Comparison of ENCODE assay signal across 8 cellular contexts in genomic region chr6:96542702-96543101, GRCh38. TPM values are rescaled to one million over a fixed set of nuclear protein-coding genes. Genes with fewer than 3 reads are reported as not detected.
DNase-seq lines count a peak whose midpoint lies in the region; ATAC-seq and TF ChIP-seq lines count a peak whose summit lies in the region.

No MANE protein-coding gene starts in this region.

- H3K4me3 ChIP-seq in heart right ventricle, result no peak overlapping the region
- no peak overlapping the region for H3K4me3 ChIP-seq in right cardiac atrium (ENCODE audit: low read length)
- no peak overlapping the region for H3K4me3 ChIP-seq in KMS-11 (IDR thresholded peaks at IDR 0.05; ENCODE audit: insufficient read depth, low read depth, low read length)

- H3K27ac Mint-ChIP-seq in brain (no peak overlapping the region), type B pancreatic cell (no peak overlapping the region)
- H3K27ac Mint-ChIP-seq in activated naive CD8-positive, alpha-beta T cell treated with anti-CD3 and anti-CD28 coated beads for 36 hours, result no peak overlapping the region

- H3K27ac ChIP-seq in heart right ventricle (no peak overlapping the region), right cardiac atrium (ENCODE audit: low read length) (no peak overlapping the region), KMS-11 (no peak overlapping the region)

- H3K4me3 Mint-ChIP-seq in brain (no peak overlapping the region), type B pancreatic cell (no peak overlapping the region)
- H3K4me3 Mint-ChIP-seq in activated naive CD8-positive, alpha-beta T cell treated with anti-CD3 and anti-CD28 coated beads for 36 hours, result no peak overlapping the region

- H3K9me3 Mint-ChIP-seq in brain (no peaks in the 10 kb centered on the region), type B pancreatic cell (no peaks in the 10 kb centered on the region)
- H3K9me3 Mint-ChIP-seq in activated naive CD8-positive, alpha-beta T cell treated with anti-CD3 and anti-CD28 coated beads for 36 hours, result no peaks in the 10 kb centered on the region

- peaks cover 68% of the 10 kb centered on the region for H3K36me3 Mint-ChIP-seq in brain
- H3K36me3 Mint-ChIP-seq in type B pancreatic cell, result peaks cover 43% of the 10 kb centered on the region
- H3K36me3 Mint-ChIP-seq in activated naive CD8-positive, alpha-beta T cell treated with anti-CD3 and anti-CD28 coated beads for 36 hours, result peaks cover 26% of the 10 kb centered on the region

- H3K4me1 Mint-ChIP-seq in brain, result no peaks in the 10 kb centered on the region
- H3K4me1 Mint-ChIP-seq in type B pancreatic cell (ENCODE audit: unreplicated experiment), result no peaks in the 10 kb centered on the region
- H3K4me1 Mint-ChIP-seq in activated naive CD8-positive, alpha-beta T cell treated with anti-CD3 and anti-CD28 coated beads for 36 hours, result no peaks in the 10 kb centered on the region

- H3K9ac ChIP-seq in KMS-11, result no peak overlapping the region

- no peak overlapping the region for H2AFZ ChIP-seq in KMS-11 (ENCODE audit: low read depth)

- TF ChIP-seq CTCF in heart right ventricle (IDR thresholded peaks at IDR 0.05) (peak in 8 of 9 donors; percentile 8 to 55 (median 33)), KMS-11 (conservative IDR thresholded peaks at IDR 0.05; ENCODE audit: low read depth, low read length) (peak; percentile 46; the same call in 1 of the 2 replicates), brain (conservative IDR thresholded peaks at IDR 0.05) (peak; percentile 41 to 65), type B pancreatic cell (conservative IDR thresholded peaks at IDR 0.05) (peak; percentile 66)

- ATAC-seq in heart right ventricle (no peak), right cardiac atrium (no peak), GM19397 (IDR thresholded peaks at IDR 0.05; ENCODE audit: unreplicated experiment) (no peak)

- H3K36me3 ChIP-seq in heart right ventricle, result peaks cover 0 to 100% (median 33%) of the 10 kb centered on the region in 9 donors
- H3K36me3 ChIP-seq in KMS-11 (ENCODE audit: insufficient read depth), result no peaks in the 10 kb centered on the region

- DNase-seq in heart right ventricle (no peak), right cardiac atrium (no peak), type B pancreatic cell (ENCODE audit: extremely low spot score, unreplicated experiment) (no peak), COLO829 (ENCODE audit: low spot score) (no peak)
- no peak for DNase-seq in activated naive CD8-positive, alpha-beta T cell treated with anti-CD3 and anti-CD28 coated beads for 36 hours

- intact Hi-C loops in heart right ventricle (cut with DNase I) (loop anchor here in 2 of 10 donors (5.0 to 10.0 kb wide), 3 partner anchors 220 to 512 kb away; no protein-coding TSS in a partner anchor), right cardiac atrium (cut with DNase I) (no loop called here)

- H3K27me3 Mint-ChIP-seq in brain, result no peaks in the 10 kb centered on the region
- no peaks in the 10 kb centered on the region for H3K27me3 Mint-ChIP-seq in type B pancreatic cell
- H3K27me3 Mint-ChIP-seq in activated naive CD8-positive, alpha-beta T cell treated with anti-CD3 and anti-CD28 coated beads for 36 hours, result no peaks in the 10 kb centered on the region

- H3K27me3 ChIP-seq in heart right ventricle, result no peaks in the 10 kb centered on the region
- H3K27me3 ChIP-seq in right cardiac atrium (ENCODE audit: control insufficient read depth, insufficient read depth), result no peaks in the 10 kb centered on the region
- H3K27me3 ChIP-seq in KMS-11 (ENCODE audit: insufficient read depth, low read depth), result no peaks in the 10 kb centered on the region

- H3K79me2 ChIP-seq in KMS-11 (ENCODE audit: insufficient read depth, low read depth), result no peaks in the 10 kb centered on the region

- no peaks in the 10 kb centered on the region for H4K20me1 ChIP-seq in KMS-11 (ENCODE audit: insufficient read depth)

- H3K4me1 ChIP-seq in heart right ventricle (no peaks in the 10 kb centered on the region), right cardiac atrium (ENCODE audit: control insufficient read depth, insufficient read depth, low read length) (no peaks in the 10 kb centered on the region), KMS-11 (ENCODE audit: low read depth, poor library complexity, severe bottlenecking) (no peaks in the 10 kb centered on the region)

- H3K4me2 ChIP-seq in KMS-11, result no peak overlapping the region

- no peaks in the 10 kb centered on the region for H3K9me3 ChIP-seq in heart right ventricle
- H3K9me3 ChIP-seq in right cardiac atrium (ENCODE audit: control insufficient read depth, low read length), result no peaks in the 10 kb centered on the region

RNA-seq across cellular contexts. Expression of gene FHL5, which starts 20.2 kb away (rescaled TPM):
- total RNA-seq in heart right ventricle (10 to 100 TPM in 1 of 10 donors, 1 to 10 TPM in 9; 1.2 to 11.8 (median 3.4) TPM), right cardiac atrium (under 1 TPM; 0.45 to 0.93 (median 0.54) TPM), type B pancreatic cell (ENCODE audit: low replicate concordance) (0.14 and 0.41 TPM in 2 replicates)
- polyA plus RNA-seq in heart right ventricle (1 to 10 TPM; 2.0 to 4.0 TPM), right cardiac atrium (0.59 TPM), brain (ENCODE audit: insufficient read depth, low read depth, low replicate concordance) (1.1 TPM)
- not detected for total RNA-seq in activated naive CD8-positive, alpha-beta T cell treated with anti-CD3 and anti-CD28 coated beads for 36 hours

RNA-seq across cellular contexts. Expression of gene UFL1, which starts 21.1 kb away (rescaled TPM):
- 10 to 100 TPM; 21.0 to 32.7 (median 26.0) TPM for total RNA-seq in heart right ventricle
- polyA plus RNA-seq in heart right ventricle, result 10 to 100 TPM in 1 of 2 donors, 1 to 10 TPM in 1; 9.0 to 20.8 TPM
- 10 to 100 TPM; 24.4 to 26.8 (median 25.5) TPM for total RNA-seq in right cardiac atrium
- 13.5 TPM for polyA plus RNA-seq in right cardiac atrium
- polyA plus RNA-seq in brain (ENCODE audit: insufficient read depth, low read depth, low replicate concordance), result 10.5 TPM
- total RNA-seq in type B pancreatic cell (ENCODE audit: low replicate concordance), result 21.9 and 25.1 TPM in 2 replicates
- total RNA-seq in activated naive CD8-positive, alpha-beta T cell treated with anti-CD3 and anti-CD28 coated beads for 36 hours, result 10 to 100 TPM; 29.4 to 29.9 TPM
